Comparison of ENCODE assay signal across 8 cellular contexts in the genomic region with DNA sequence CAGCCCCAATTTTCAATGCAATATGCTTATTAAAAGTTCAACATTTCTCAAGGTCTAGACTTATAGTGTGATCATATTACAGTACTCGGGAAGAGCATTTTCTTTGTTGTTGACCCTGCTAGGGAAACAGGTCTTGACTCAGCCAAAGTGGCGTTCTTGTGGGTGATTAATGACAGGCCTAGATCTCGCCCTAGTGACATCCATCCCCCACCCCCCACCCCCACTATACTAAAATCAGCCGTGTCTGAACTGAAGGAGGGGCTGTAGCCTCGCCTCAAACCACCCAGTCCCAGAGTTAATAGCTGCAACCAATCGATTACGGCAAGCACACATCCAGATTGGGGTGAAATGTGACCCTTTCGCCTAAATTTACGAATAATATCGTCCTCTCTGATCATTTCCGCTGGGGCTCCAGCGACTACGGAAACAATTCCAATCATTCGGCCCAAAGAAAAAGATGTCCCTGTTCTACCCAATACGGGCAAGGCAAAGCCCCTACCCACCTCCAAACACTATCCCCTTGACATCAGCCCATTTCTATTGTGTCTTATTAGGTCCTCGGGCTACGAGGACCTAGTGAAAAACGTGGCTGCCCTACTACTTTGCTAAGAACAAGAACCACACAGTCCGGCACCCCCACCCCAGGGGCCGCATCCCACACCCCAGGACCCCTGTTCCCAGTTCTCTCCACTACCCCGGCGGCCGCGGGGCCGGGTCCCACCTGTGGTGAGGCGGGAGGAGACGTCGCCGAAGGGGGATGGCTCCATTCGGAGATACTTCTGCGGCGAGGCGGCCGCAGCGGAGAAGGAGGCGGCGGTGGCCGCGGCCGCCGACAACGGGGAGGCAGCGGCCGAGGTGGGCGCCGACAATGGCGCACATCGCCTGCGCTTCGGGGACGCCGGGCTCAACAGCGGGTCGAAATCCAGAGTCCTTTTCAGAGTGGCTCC. TPM values are rescaled to one million over a fixed set of nuclear protein-coding genes. Genes with fewer than 3 reads are reported as not detected.
DNase-seq lines count a peak whose midpoint lies in the region; ATAC-seq, FAIRE-seq and TF ChIP-seq lines count a peak whose summit lies in the region.

No MANE protein-coding gene starts in this region.

- H3K9me3 Mint-ChIP-seq in activated naive CD8-positive, alpha-beta T cell treated with anti-CD3 and anti-CD28 coated beads, Interleukin-2, amount 50 U/mL, for 24 hours, result no peaks in the 10 kb centered on the region

- peaks cover 48% of the 10 kb centered on the region for H3K4me1 ChIP-seq in A549
- H3K4me1 ChIP-seq in HUES48 (ENCODE audit: control insufficient read depth, insufficient read depth, low read length), result peaks cover 22% of the 10 kb centered on the region

- POLR2A ChIA-PET in A549 (lab: Yijun Ruan, JAX), result interaction anchor here (0.6 to 1.8 kb wide), 5 partner anchors 10 to 89 kb away, joined by 4 to 14 read pairs (median 6); no protein-coding TSS in a partner anchor

- FAIRE-seq in A549 (lab: Jason Lieb, UNC) (no peak), RCC 7860 (lab: Jason Lieb, UNC) (no peak)

- WGBS in A549 (ENCODE audit: missing lambda C conversion rate), result 4% methylated on average over 18 of the region's 54 CpGs

- TF ChIP-seq CTCF in A549 (IDR thresholded peaks at IDR 0.05) (no peak), GM13976 (IDR thresholded peaks at IDR 0.05; ENCODE audit: borderline replicate concordance, control extremely low read depth, extremely low read depth, insufficient read depth, missing control alignments) (no peak)

- 0 out of 5 replicates have a peak, but pooled peaks of 1 of the 2 experiments have one; percentile 26 for TF ChIP-seq RAD21 in A549 (conservative IDR thresholded peaks at IDR 0.05 in 1 of 2, IDR thresholded peaks at IDR 0.05 in 1 of 2)

- H3K4me3 Mint-ChIP-seq in activated naive CD8-positive, alpha-beta T cell treated with anti-CD3 and anti-CD28 coated beads, Interleukin-2, amount 50 U/mL, for 24 hours, result peak overlapping the region; percentile 97

- H3K27ac ChIP-seq in A549 (peak overlapping the region; percentile 94 to 100), HUES48 (ENCODE audit: low read depth, low read length) (peak overlapping the region; percentile 97)

- H3K9me3 ChIP-seq in A549 (no peaks in the 10 kb centered on the region), HUES48 (ENCODE audit: control insufficient read depth, insufficient read depth, low read length) (no peaks in the 10 kb centered on the region)

- H3K4me2 ChIP-seq in A549, result peak overlapping the region; percentile 92

- DNase-seq in A549 (ENCODE audit: low read depth in 1 of 2, low spot score in 1 of 2) (peak; percentile 44 to 63), GM13976 (ENCODE audit: low spot score) (peak; percentile 63), RCC 7860 (ENCODE audit: low spot score) (peak; percentile 81), left ventricle myocardium superior (no peak), renal cortical epithelial cell (ENCODE audit: low read depth) (peak; percentile 80)
- peak; percentile 39 for DNase-seq in activated naive CD8-positive, alpha-beta T cell treated with anti-CD3 and anti-CD28 coated beads, Interleukin-2, amount 50 U/mL, for 24 hours

- no peaks in the 10 kb centered on the region for H3K27me3 ChIP-seq in HUES48 (ENCODE audit: control insufficient read depth, insufficient read depth, low read length)

- no peaks in the 10 kb centered on the region for H3K27me3 Mint-ChIP-seq in activated naive CD8-positive, alpha-beta T cell treated with anti-CD3 and anti-CD28 coated beads, Interleukin-2, amount 50 U/mL, for 24 hours

- no peak for TF ChIP-seq POLR2A in A549 (IDR thresholded peaks at IDR 0.05; ENCODE audit: low read length)

- intact Hi-C loops in left ventricle myocardium superior (cut with micrococcal nuclease), result no loop called here

- peak overlapping the region; percentile 97 for H3K9ac ChIP-seq in HUES48 (ENCODE audit: low read depth, low read length)

- CTCF ChIA-PET in A549 (lab: Yijun Ruan, JAX), result interaction anchor here (0.6 to 1.8 kb wide), 3 partner anchors 13 to 131 kb away, joined by 5 to 8 read pairs (median 5); no protein-coding TSS in a partner anchor

- H3K36me3 Mint-ChIP-seq in activated naive CD8-positive, alpha-beta T cell treated with anti-CD3 and anti-CD28 coated beads, Interleukin-2, amount 50 U/mL, for 24 hours (ENCODE audit: low read depth), result peaks cover 24% of the 10 kb centered on the region

- H3K4me1 Mint-ChIP-seq in activated naive CD8-positive, alpha-beta T cell treated with anti-CD3 and anti-CD28 coated beads, Interleukin-2, amount 50 U/mL, for 24 hours, result peaks cover 53% of the 10 kb centered on the region

- TF ChIP-seq EP300 in A549 (IDR thresholded peaks at IDR 0.05), result no peak

- H3K4me3 ChIP-seq in A549, result peak overlapping the region; percentile 80
- H3K4me3 ChIP-seq in HUES48 (ENCODE audit: low read depth, low read length), result peak overlapping the region; percentile 94

- in situ Hi-C loops in GM13976 (cut with MboI; ENCODE audit: low sequenced_read_pairs, unreplicated experiment), result no loop called here

- H3K36me3 ChIP-seq in HUES48 (ENCODE audit: control insufficient read depth, insufficient read depth, low read length), result peaks cover 8% of the 10 kb centered on the region

- ATAC-seq in A549 (peak; percentile 12 to 30), left ventricle myocardium superior (peak; percentile 34), GM19023 (IDR thresholded peaks at IDR 0.05; ENCODE audit: unreplicated experiment) (no peak)
- ATAC-seq in activated naive CD8-positive, alpha-beta T cell treated with anti-CD3 and anti-CD28 coated beads, Interleukin-2, amount 50 U/mL, for 24 hours, result peak; percentile 11

- peak overlapping the region; percentile 94 for H3K27ac Mint-ChIP-seq in activated naive CD8-positive, alpha-beta T cell treated with anti-CD3 and anti-CD28 coated beads, Interleukin-2, amount 50 U/mL, for 24 hours

TF ChIP-seq in A549, 52 proteins besides CTCF, POLR2A, EP300 and RAD21:
- TF ChIP-seq, protein P1, sequence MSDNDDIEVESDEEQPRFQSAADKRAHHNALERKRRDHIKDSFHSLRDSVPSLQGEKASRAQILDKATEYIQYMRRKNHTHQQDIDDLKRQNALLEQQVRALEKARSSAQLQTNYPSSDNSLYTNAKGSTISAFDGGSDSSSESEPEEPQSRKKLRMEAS (IDR thresholded peaks at IDR 0.05), result peak; percentile 18; the same call in 1 of the 2 replicates
- TF ChIP-seq, protein P2, sequence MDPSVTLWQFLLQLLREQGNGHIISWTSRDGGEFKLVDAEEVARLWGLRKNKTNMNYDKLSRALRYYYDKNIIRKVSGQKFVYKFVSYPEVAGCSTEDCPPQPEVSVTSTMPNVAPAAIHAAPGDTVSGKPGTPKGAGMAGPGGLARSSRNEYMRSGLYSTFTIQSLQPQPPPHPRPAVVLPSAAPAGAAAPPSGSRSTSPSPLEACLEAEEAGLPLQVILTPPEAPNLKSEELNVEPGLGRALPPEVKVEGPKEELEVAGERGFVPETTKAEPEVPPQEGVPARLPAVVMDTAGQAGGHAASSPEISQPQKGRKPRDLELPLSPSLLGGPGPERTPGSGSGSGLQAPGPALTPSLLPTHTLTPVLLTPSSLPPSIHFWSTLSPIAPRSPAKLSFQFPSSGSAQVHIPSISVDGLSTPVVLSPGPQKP (IDR thresholded peaks at IDR 0.05; ENCODE audit: low read depth, low read length), result no peak
- TF ChIP-seq CHD2 (IDR thresholded peaks at IDR 0.05; ENCODE audit: low read length, partially characterized antibody) (peak; percentile 32), GATA3 (IDR thresholded peaks at IDR 0.05; ENCODE audit: borderline replicate concordance) (peak; percentile 15; the same call in 1 of the 2 replicates), FOSL2 (IDR thresholded peaks at IDR 0.05) (no peak), FOSL2 (CRISPR knock-in tag; IDR thresholded peaks at IDR 0.05) (no peak), PHF8 (IDR thresholded peaks at IDR 0.05; ENCODE audit: borderline replicate concordance, low read depth) (no peak)
TF ChIP-seq in A549: peak in this region for 3.

RNA-seq across cellular contexts. Expression of a gene that starts 1.0 kb away (rescaled TPM):
- 23.7 and 28.8 TPM in 2 replicates for polyA plus RNA-seq in A549 (2011; rRNA removed)
- polyA plus RNA-seq in A549 (2012; cell fraction: cytosol; rRNA removed), result 28.6 and 32.2 TPM in 2 replicates
- 28.2 and 33.2 TPM in 2 replicates for polyA plus RNA-seq in A549 (2012; cell fraction: nucleus; rRNA removed)
- 39.1 to 41.6 TPM (median 40.1 TPM) in 3 replicates for polyA plus RNA-seq in A549 (2017; fragmentation: RNase III; extraction: RNeasy Plus Mini Kit Qiagen cat#74134 plus additional on column Dnase treatment)
- polyA minus RNA-seq in A549 (2011; rRNA and poly(A)+ RNA removed), result 13.6 and 20.5 TPM in 2 replicates
- 30.7 TPM for total RNA-seq in left ventricle myocardium superior
- total RNA-seq in renal cortical epithelial cell, result 19.4 and 29.7 TPM in 2 replicates
